In the genomic region with DNA sequence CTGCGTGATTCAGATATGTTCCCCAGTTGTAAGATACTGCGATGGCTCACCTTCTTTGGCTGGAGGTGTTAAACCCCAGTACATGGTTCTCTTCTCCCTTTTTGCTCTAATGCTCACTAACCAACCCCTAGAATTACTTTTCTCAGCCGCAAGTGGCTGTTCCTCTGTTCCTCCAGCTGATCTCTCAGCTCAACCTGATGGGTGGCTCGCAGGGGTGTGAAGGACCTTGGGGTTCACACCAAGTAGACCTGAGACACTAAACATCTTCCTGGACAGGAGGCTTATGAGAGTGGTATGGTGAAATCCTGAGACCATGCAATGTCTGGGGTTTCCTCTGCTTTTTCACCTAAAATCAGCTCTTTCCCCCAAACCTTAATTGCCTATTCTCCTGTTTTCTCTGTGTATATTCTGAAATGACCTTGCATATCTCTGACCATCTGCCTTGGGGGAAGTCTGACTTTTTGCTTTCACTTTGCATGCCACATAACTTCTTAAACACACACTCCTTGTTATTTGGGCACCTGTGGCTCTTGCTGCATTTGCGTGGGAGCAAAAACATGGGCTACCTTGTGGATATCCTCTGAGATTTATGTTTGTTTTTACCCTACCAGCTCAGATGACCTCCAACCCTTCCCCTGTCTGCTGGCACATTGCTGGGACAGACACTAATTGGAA, we compare ENCODE assay signal across 13 cellular contexts. TPM values are rescaled to one million over a fixed set of nuclear protein-coding genes. Genes with fewer than 3 reads are reported as not detected.
"Had no signal": no experiment of that assay in that cellular context is flagged by ENCODE, and none has a peak within 500 bp of the region (broad histone marks: within the 10 kb centered on the region; RNA-seq: fewer than 3 reads in every experiment).

No MANE protein-coding gene starts in this region.

- DNase-seq: activated naive CD4-positive, alpha-beta T cell treated with anti-CD3 and anti-CD28 coated beads, Interleukin-2, amount 10 ng/mL, durations not matched to agents 7 days and 5 days; caudate nucleus; cortex of kidney; effector CD8-positive, alpha-beta T cell; foreskin melanocyte; head of caudate nucleus; left ventricle myocardium inferior; stimulated activated CD4-positive, alpha-beta T cell treated with anti-CD3 and anti-CD28 coated beads, Interleukin-15, amount 100 ng/mL, for 24 hours; stimulated activated CD4-positive, alpha-beta T cell treated with anti-CD3 and anti-CD28 coated beads, Interleukin-4, amount 100 ng/mL, for 4 hours; thyroid gland had no signal

RNA-seq across cellular contexts. Expression of gene IFNA14, which starts 15.9 kb away (rescaled TPM):
- total RNA-seq: activated T-helper 2 cell treated with anti-CD3 and anti-CD28 coated beads, Interferon-gamma antibody, Interleukin-2, Interleukin-4, amounts not matched to agents 10 μg/mL and 5 μg/mL and 100 μg/mL, durations not matched to agents 14 hours and 24 hours and 36 hours; left ventricle myocardium inferior; osteoblast; renal cortical epithelial cell; thyroid gland had no signal

RNA-seq across cellular contexts. Expression of gene IFNA17, which starts 27.7 kb away (rescaled TPM):
- total RNA-seq: activated T-helper 2 cell treated with anti-CD3 and anti-CD28 coated beads, Interferon-gamma antibody, Interleukin-2, Interleukin-4, amounts not matched to agents 10 μg/mL and 5 μg/mL and 100 μg/mL, durations not matched to agents 14 hours and 24 hours and 36 hours; left ventricle myocardium inferior; osteoblast; renal cortical epithelial cell; thyroid gland had no signal

RNA-seq across cellular contexts. Expression of gene IFNA16, which starts 38.6 kb away (rescaled TPM):
- total RNA-seq: activated T-helper 2 cell treated with anti-CD3 and anti-CD28 coated beads, Interferon-gamma antibody, Interleukin-2, Interleukin-4, amounts not matched to agents 10 μg/mL and 5 μg/mL and 100 μg/mL, durations not matched to agents 14 hours and 24 hours and 36 hours; left ventricle myocardium inferior; osteoblast; renal cortical epithelial cell; thyroid gland had no signal

RNA-seq across cellular contexts. Expression of gene IFNA10, which starts 48.7 kb away (rescaled TPM):
- total RNA-seq: activated T-helper 2 cell treated with anti-CD3 and anti-CD28 coated beads, Interferon-gamma antibody, Interleukin-2, Interleukin-4, amounts not matched to agents 10 μg/mL and 5 μg/mL and 100 μg/mL, durations not matched to agents 14 hours and 24 hours and 36 hours; left ventricle myocardium inferior; osteoblast; renal cortical epithelial cell; thyroid gland had no signal

RNA-seq across cellular contexts. Expression of gene IFNA5, which starts 49.4 kb away (rescaled TPM):
- total RNA-seq: activated T-helper 2 cell treated with anti-CD3 and anti-CD28 coated beads, Interferon-gamma antibody, Interleukin-2, Interleukin-4, amounts not matched to agents 10 μg/mL and 5 μg/mL and 100 μg/mL, durations not matched to agents 14 hours and 24 hours and 36 hours; left ventricle myocardium inferior; osteoblast; thyroid gland had no signal
